Comparison of ENCODE assay signal across 8 cellular contexts in genomic region chr17:2406903-2407790, GRCh38. TPM values are rescaled to one million over a fixed set of nuclear protein-coding genes. Genes with fewer than 3 reads are reported as not detected.
DNase-seq lines count a peak whose midpoint lies in the region; ATAC-seq and TF ChIP-seq lines count a peak whose summit lies in the region.

No MANE protein-coding gene starts in this region.

- H3K27ac ChIP-seq in rectal smooth muscle tissue (ENCODE audit: low read depth, low read length), result peak overlapping the region; percentile 80

- no peaks in the 10 kb centered on the region for H3K27me3 ChIP-seq in rectal smooth muscle tissue (ENCODE audit: control insufficient read depth, insufficient read depth, low read length)

- no peak overlapping the region for H3K4me3 Mint-ChIP-seq in T-helper 17 cell

- no peaks in the 10 kb centered on the region for H3K27me3 Mint-ChIP-seq in T-helper 17 cell

- peaks cover 29% of the 10 kb centered on the region for H3K4me1 ChIP-seq in rectal smooth muscle tissue (ENCODE audit: control insufficient read depth, insufficient read depth, low read length)

- in situ Hi-C loops in Caki2 (cut with HindIII; ENCODE audit: low pct_unique_long_range_greater_than_20kb, low sequenced_read_pairs), result no loop called here

- ATAC-seq in T-helper 17 cell, result no peak
- ATAC-seq in HG02588 (IDR thresholded peaks at IDR 0.05; ENCODE audit: unreplicated experiment), result no peak
- ATAC-seq in GM18858 (IDR thresholded peaks at IDR 0.05; ENCODE audit: unreplicated experiment), result no peak
- no peak for ATAC-seq in GM19035 (IDR thresholded peaks at IDR 0.05; ENCODE audit: unreplicated experiment)

- peak overlapping the region; percentile 45 for H3K9ac ChIP-seq in rectal smooth muscle tissue (ENCODE audit: low read length)

- no peaks in the 10 kb centered on the region for H3K36me3 ChIP-seq in rectal smooth muscle tissue (ENCODE audit: control insufficient read depth, insufficient read depth, low read length)

- TF ChIP-seq CTCF in fibroblast of the aortic adventitia (IDR thresholded peaks at IDR 0.05; ENCODE audit: insufficient read depth, low read length), result no peak

- peak overlapping the region; percentile 10 for H3K4me3 ChIP-seq in fibroblast of the aortic adventitia (ENCODE audit: low read depth, low read length)
- H3K4me3 ChIP-seq in rectal smooth muscle tissue (ENCODE audit: low read length), result peak overlapping the region; percentile 45

- peak; percentile 97 for DNase-seq in Caki2 (ENCODE audit: low read depth)
- DNase-seq in T-helper 17 cell, result no peak
- DNase-seq in fibroblast of the aortic adventitia (ENCODE audit: low read depth), result peak; percentile 85
- DNase-seq in SHP77 (lab: John Stamatoyannopoulos, UW), result no peak

- peaks cover 21% of the 10 kb centered on the region for H3K4me1 Mint-ChIP-seq in T-helper 17 cell

- H3K9me3 ChIP-seq in T-helper 17 cell (ENCODE audit: control insufficient read depth, low read length, poor library complexity, severe bottlenecking), result no peaks in the 10 kb centered on the region

- H3K36me3 Mint-ChIP-seq in T-helper 17 cell (ENCODE audit: low read depth), result no peaks in the 10 kb centered on the region

- H3K27ac Mint-ChIP-seq in T-helper 17 cell, result peak overlapping the region; percentile 74

RNA-seq across cellular contexts. Expression of gene MNT, which starts 6.3 kb away (rescaled TPM):
- 0.35 and 0.68 TPM in 2 replicates for total RNA-seq in Caki2 (2014; rRNA removed; shearing (Covaris generic); ENCODE audit: low replicate concordance)
- total RNA-seq in T-helper 17 cell (100 to 1,000 TPM in 1 of 2 donors, 10 to 100 TPM in 1; 92.9 to 110 TPM), fibroblast of the aortic adventitia (ENCODE audit: low replicate concordance) (12.2 and 17.7 TPM in 2 replicates)

Comparison
In these comparisons a context has a peak if more than half of its experiments do, and no peak if none do; other contexts are left out.
1. DNase-seq: peak in Caki2 (single experiment) and fibroblast of the aortic adventitia (single experiment); none in T-helper 17 cell (0 of 3) and SHP77 (0 of 2).